17 cellular contexts compared by ENCODE assay signal in genomic region chr3:104458657-104459056, GRCh38.
"Had no signal": no experiment of that assay in that cellular context is flagged by ENCODE, and none has a peak within 500 bp of the region (broad histone marks: within the 10 kb centered on the region; RNA-seq: fewer than 3 reads in every experiment).

No MANE protein-coding gene starts in this region.

- DNase-seq: effector memory CD4-positive, alpha-beta T cell; esophagus squamous epithelium; foreskin fibroblast; kidney; left colon; naive thymus-derived CD4-positive, alpha-beta T cell; psoas muscle; spleen; stimulated activated CD4-positive, alpha-beta T cell treated with anti-CD3 and anti-CD28 coated beads, Interleukin-15, amount 100 ng/mL, for 24 hours; stimulated activated CD4-positive, alpha-beta T cell treated with anti-CD3 and anti-CD28 coated beads, Interleukin-1b, Interleukin-23, amount 100 ng/mL, for 48 hours; stimulated activated CD4-positive, alpha-beta T cell treated with anti-CD3 and anti-CD28 coated beads, Interleukin-4, amount 100 ng/mL, for 24 hours; tibial artery; upper lobe of left lung; uterus had no signal

- ATAC-seq: gastroesophageal sphincter; left colon; naive thymus-derived CD4-positive, alpha-beta T cell; psoas muscle; sciatic nerve; stimulated activated memory B cell treated with anti-CD40 and anti-IgM and Interleukin-4, amounts not matched to agents 10 μg/mL and 1 μg/mL and 100 μg/mL, for 72 hours had no signal
